10 cellular contexts compared by ENCODE assay signal in the genomic region with DNA sequence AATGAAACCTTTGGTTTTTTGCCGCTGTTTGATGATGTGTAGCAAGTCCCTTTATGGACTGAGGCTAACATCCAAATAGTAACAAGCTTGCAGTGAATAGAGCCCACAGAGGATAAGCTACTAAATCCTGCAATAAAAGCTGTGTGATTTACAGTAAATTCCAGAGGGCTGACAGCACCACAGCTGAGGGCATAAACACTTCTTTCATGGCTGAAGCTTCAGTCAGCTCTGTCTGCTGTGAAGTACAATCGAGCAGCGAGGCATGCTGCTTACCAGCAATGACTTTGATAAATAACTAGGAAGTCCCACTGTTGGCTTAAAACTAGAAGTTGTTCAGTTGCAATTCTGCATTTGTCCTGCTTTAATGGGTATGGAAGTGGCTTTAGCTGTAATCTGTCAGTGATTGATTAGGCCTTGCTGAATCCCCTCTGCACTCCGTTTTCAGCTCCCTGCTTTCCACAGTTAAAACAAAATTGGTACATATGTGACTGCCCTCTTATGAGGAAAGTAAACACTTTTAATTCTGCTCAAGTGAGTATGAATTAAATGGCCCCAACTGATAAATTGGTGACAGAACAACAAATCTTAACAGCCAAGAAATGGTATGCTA.
A peak's percentile ranks its signal among the peaks of the same experiment; 100 is the strongest.
DNase-seq lines count a peak whose midpoint lies in the region.
"Had no signal": no experiment of that assay in that cellular context is flagged by ENCODE, and none has a peak within 500 bp of the region (broad histone marks: within the 10 kb centered on the region; RNA-seq: fewer than 3 reads in every experiment).

No MANE protein-coding gene starts in this region.

- H3K9ac ChIP-seq in skeletal muscle tissue (ENCODE audit: low read depth in 1 of 3, low read length in 3 of 3), result peak overlapping the region in 2 of 3 donors; percentile 5 to 40

- no peaks in the 10 kb centered on the region for H3K36me3 ChIP-seq in skeletal muscle tissue (ENCODE audit: control insufficient read depth in 3 of 3, insufficient read depth in 3 of 3, low read length in 3 of 3)

- peak; percentile 2 to 56 (median 41) for DNase-seq in NCI-H1417 (lab: John Stamatoyannopoulos, UW)
- no peak for DNase-seq in NCI-H1417 treated with DMSO at 0.1 percent for 48 hours (lab: John Stamatoyannopoulos, UW)
- peak; percentile 14 for DNase-seq in SHP77 treated with DMSO at 0.1 percent for 48 hours (lab: John Stamatoyannopoulos, UW)
- DNase-seq in iPS-NIHi11 (ENCODE audit: low spot score), result peak; percentile 41
- DNase-seq in NCI-H524 treated with DMSO at 0.1 percent for 48 hours (lab: John Stamatoyannopoulos, UW), result no peak
- DNase-seq in activated effector memory CD4-positive, alpha-beta T cell treated with anti-CD3 and anti-CD28 coated beads, Interleukin-2, amount 50 U/mL, for 16 hours, result no peak
- no peak for DNase-seq in HuH-7.5 (ENCODE audit: low spot score)
- DNase-seq: cortex of kidney had no signal

- peaks cover 6 to 9% (median 9%) of the 10 kb centered on the region in 3 donors for H3K4me1 ChIP-seq in skeletal muscle tissue (ENCODE audit: control insufficient read depth in 3 of 3, insufficient read depth in 3 of 3, low read length in 3 of 3)
- H3K4me1 ChIP-seq: A549 had no signal

- no peaks in the 10 kb centered on the region for H3K27me3 ChIP-seq in skeletal muscle tissue (ENCODE audit: control insufficient read depth in 3 of 3, insufficient read depth in 3 of 3, low read length in 3 of 3)

- peak overlapping the region; percentile 65 for H3K27ac ChIP-seq in skeletal muscle tissue (ENCODE audit: low read depth, low read length)
- H3K27ac ChIP-seq: A549 had no signal

- no peaks in the 10 kb centered on the region for H3K9me3 ChIP-seq in skeletal muscle tissue (ENCODE audit: control insufficient read depth in 3 of 3, low read length in 3 of 3)
- H3K9me3 ChIP-seq: A549 had no signal

- no peak overlapping the region for H3K4me3 ChIP-seq in skeletal muscle tissue (ENCODE audit: low read length in 3 of 3)
- H3K4me3 ChIP-seq: A549 had no signal

Comparison
In these comparisons a context has a peak if more than half of its experiments do, and no peak if none do; other contexts are left out.
1. DNase-seq: peak in NCI-H1417 (3 of 3), SHP77 treated with DMSO at 0.1 percent for 48 hours (single experiment) and iPS-NIHi11 (single experiment); none in NCI-H1417 treated with DMSO at 0.1 percent for 48 hours (single experiment), NCI-H524 treated with DMSO at 0.1 percent for 48 hours (single experiment), activated effector memory CD4-positive, alpha-beta T cell treated with anti-CD3 and anti-CD28 coated beads, Interleukin-2, amount 50 U/mL, for 16 hours (single experiment) and HuH-7.5 (single experiment).